17 cellular contexts compared by ENCODE assay signal in the genomic region with DNA sequence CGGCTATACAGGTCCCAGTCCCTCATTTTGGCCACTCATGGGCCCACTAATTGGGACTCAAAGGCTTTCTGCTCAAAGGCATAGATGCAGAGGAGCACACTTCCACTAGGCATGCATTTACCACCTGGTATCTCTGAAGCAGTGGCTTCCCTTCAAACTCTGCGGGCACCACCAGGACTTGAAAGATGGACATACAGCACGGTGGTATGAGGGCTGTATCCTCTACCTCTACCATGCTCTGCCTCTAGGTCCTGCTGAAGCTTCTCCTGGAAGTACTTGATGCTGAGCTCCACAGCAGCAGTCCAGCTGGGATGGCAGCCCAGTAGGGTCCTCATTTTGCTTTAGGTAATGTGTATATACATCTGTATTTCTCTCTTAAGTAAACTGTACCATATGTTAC. TPM values are rescaled to one million over a fixed set of nuclear protein-coding genes. Genes with fewer than 3 reads are reported as not detected.
DNase-seq lines count a peak whose midpoint lies in the region; TF ChIP-seq lines count a peak whose summit lies in the region.
"Had no signal": no experiment of that assay in that cellular context is flagged by ENCODE, and none has a peak within 500 bp of the region (broad histone marks: within the 10 kb centered on the region; RNA-seq: fewer than 3 reads in every experiment).

No MANE protein-coding gene starts in this region.

- no peaks in the 10 kb centered on the region for H3K9me3 ChIP-seq in mesenchymal stem cell (ENCODE audit: control insufficient read depth, low read length)
- no peaks in the 10 kb centered on the region for H3K9me3 ChIP-seq in trophoblast cell (ENCODE audit: insufficient read depth, low read depth, low read length)
- no peaks in the 10 kb centered on the region for H3K9me3 ChIP-seq in MM.1S (replicated peaks; ENCODE audit: insufficient read depth, low read length)
- H3K9me3 ChIP-seq: A549; BLaER1 treated with 17β-estradiol and CSF1 and Interleukin-3, amounts not matched to agents 10 nM and 100 nM; Caco-2 had no signal

- 100% methylated on average over 3 of the region's 3 CpGs for WGBS in mesenchymal stem cell
- WGBS in trophoblast cell (ENCODE audit: extremely low coverage, insufficient coverage, insufficient read length) = no CpG with 5 or more reads among the region's 3 CpGs

- no peaks in the 10 kb centered on the region for H3F3A ChIP-seq in MM.1S (ENCODE audit: insufficient read depth, low read length)

- H4K8ac ChIP-seq in mesenchymal stem cell (ENCODE audit: low read length) = peak overlapping the region; percentile 47
- H4K8ac ChIP-seq in trophoblast cell (ENCODE audit: low read depth, low read length) = no peak overlapping the region

- H4K12ac ChIP-seq in trophoblast cell (ENCODE audit: low read depth, low read length) = no peak overlapping the region

- H3K4me1 ChIP-seq in mesenchymal stem cell (ENCODE audit: control insufficient read depth, insufficient read depth, low read depth, low read length) (no peaks in the 10 kb centered on the region), trophoblast cell (ENCODE audit: control insufficient read depth in 1 of 2, insufficient read depth in 2 of 2, low read length in 2 of 2) (no peaks in the 10 kb centered on the region), MM.1S (ENCODE audit: low read length) (no peaks in the 10 kb centered on the region)
- H3K4me1 ChIP-seq: Caco-2 had no signal

- no peaks in the 10 kb centered on the region for H4K20me1 ChIP-seq in MM.1S (ENCODE audit: insufficient read depth, low read length)

- no peak for TF ChIP-seq CTCF in MM.1S (IDR thresholded peaks at IDR 0.05; ENCODE audit: low read length)

- H3K23ac ChIP-seq in mesenchymal stem cell (ENCODE audit: low read length in 2 of 2) (no peak overlapping the region), trophoblast cell (ENCODE audit: low read length) (no peak overlapping the region)

- H3K36me3 ChIP-seq in mesenchymal stem cell (ENCODE audit: control insufficient read depth in 1 of 2, insufficient read depth in 2 of 2, low read depth in 1 of 2, low read length in 2 of 2) (peaks cover 18 to 79% of the 10 kb centered on the region in 2 experiments), trophoblast cell (ENCODE audit: control insufficient read depth in 1 of 2, insufficient read depth in 2 of 2, low read length in 2 of 2) (peaks cover 19 to 29% of the 10 kb centered on the region in 2 experiments), MM.1S (replicated peaks; ENCODE audit: insufficient read depth, low read length) (no peaks in the 10 kb centered on the region; the same call in 1 of the 2 replicates)

- H2AK5ac ChIP-seq in mesenchymal stem cell (ENCODE audit: low read length, severe bottlenecking) (no peak overlapping the region), trophoblast cell (ENCODE audit: low read length) (no peak overlapping the region)

- H3K4ac ChIP-seq in mesenchymal stem cell (ENCODE audit: low read depth in 1 of 2, low read length in 2 of 2) (no peak overlapping the region), trophoblast cell (ENCODE audit: low read depth, low read length) (no peak overlapping the region)

- H3K4me3 ChIP-seq in mesenchymal stem cell (ENCODE audit: insufficient read depth in 1 of 2, low read depth in 1 of 2, low read length in 2 of 2) (no peak overlapping the region), trophoblast cell (ENCODE audit: low read depth, low read length) (no peak overlapping the region), MM.1S (ENCODE audit: low read length) (no peak overlapping the region)
- H3K4me3 ChIP-seq: A549; BLaER1 treated with 17β-estradiol and CSF1 and Interleukin-3, amounts not matched to agents 10 nM and 100 nM had no signal

- H3K14ac ChIP-seq in mesenchymal stem cell (ENCODE audit: low read length in 2 of 2) (no peak overlapping the region), trophoblast cell (ENCODE audit: low read length) (no peak overlapping the region)

- H3K27ac ChIP-seq in mesenchymal stem cell (ENCODE audit: low read length, poor library complexity, severe bottlenecking) = no peak overlapping the region
- H3K27ac ChIP-seq in trophoblast cell (ENCODE audit: low read depth, low read length) = no peak overlapping the region
- H3K27ac ChIP-seq in MM.1S (ENCODE audit: low read length) = no peak overlapping the region
- H3K27ac ChIP-seq: 22Rv1; A549; BLaER1 treated with 17β-estradiol and CSF1 and Interleukin-3, amounts not matched to agents 10 nM and 100 nM; C4-2B had no signal

- H3K27me3 ChIP-seq in mesenchymal stem cell (ENCODE audit: control insufficient read depth in 1 of 2, insufficient read depth in 1 of 2, low read length in 2 of 2) = no peaks in the 10 kb centered on the region
- no peaks in the 10 kb centered on the region for H3K27me3 ChIP-seq in trophoblast cell (ENCODE audit: insufficient read depth, low read length)
- H3K27me3 ChIP-seq in MM.1S (replicated peaks; ENCODE audit: insufficient read depth, low read length) = no peaks in the 10 kb centered on the region
- H3K27me3 ChIP-seq: BLaER1 treated with 17β-estradiol and CSF1 and Interleukin-3, amounts not matched to agents 10 nM and 100 nM had no signal

- H3K79me1 ChIP-seq in mesenchymal stem cell (replicated peaks; ENCODE audit: low read length, poor library complexity, severe bottlenecking) (peaks cover 14% of the 10 kb centered on the region), trophoblast cell (ENCODE audit: low read length) (no peaks in the 10 kb centered on the region)

- no peak overlapping the region for H3K18ac ChIP-seq in mesenchymal stem cell (ENCODE audit: low read depth in 1 of 2, low read length in 2 of 2)
- H3K18ac ChIP-seq in trophoblast cell (ENCODE audit: low read length) = no peak overlapping the region

- no peak overlapping the region for H2BK5ac ChIP-seq in mesenchymal stem cell (ENCODE audit: low read depth, low read length, poor library complexity, severe bottlenecking)
- no peak overlapping the region for H2BK5ac ChIP-seq in trophoblast cell (ENCODE audit: low read depth, low read length, poor library complexity)

- no peaks in the 10 kb centered on the region for H3K9me2 ChIP-seq in MM.1S (replicated peaks; ENCODE audit: insufficient read depth, low read length)

- peak overlapping the region; percentile 48 for H2BK15ac ChIP-seq in mesenchymal stem cell (ENCODE audit: low read depth, poor library complexity, severe bottlenecking)

- no peaks in the 10 kb centered on the region for H3K79me2 ChIP-seq in trophoblast cell (ENCODE audit: control insufficient read depth, insufficient read depth, low read length, poor library complexity)
- no peaks in the 10 kb centered on the region for H3K79me2 ChIP-seq in MM.1S (ENCODE audit: low read length)

- H2BK12ac ChIP-seq in mesenchymal stem cell (ENCODE audit: low read length in 2 of 2) = no peak overlapping the region
- no peak overlapping the region for H2BK12ac ChIP-seq in trophoblast cell (ENCODE audit: low read length)

- H3K9ac ChIP-seq in mesenchymal stem cell (ENCODE audit: low read length) (no peak overlapping the region), trophoblast cell (ENCODE audit: low read length) (no peak overlapping the region), MM.1S (ENCODE audit: low read length) (no peak overlapping the region)
- H3K9ac ChIP-seq: BLaER1 treated with 17β-estradiol and CSF1 and Interleukin-3, amounts not matched to agents 10 nM and 100 nM had no signal

- H4K91ac ChIP-seq in mesenchymal stem cell (ENCODE audit: low read length) (no peak overlapping the region), trophoblast cell (ENCODE audit: low read depth, low read length) (no peak overlapping the region)

- DNase-seq in NCI-H69 (lab: John Stamatoyannopoulos, UW) (peak; percentile 25), mesenchymal stem cell (no peak), trophoblast cell (peak; percentile 10 to 55), MM.1S (no peak), NCI-H2227 treated with DMSO at 0.1 percent for 48 hours (lab: John Stamatoyannopoulos, UW) (no peak), NCI-H446 (lab: John Stamatoyannopoulos, UW) (no peak)
- DNase-seq: AML-193; Caco-2; Calu3; CD4-positive, alpha-beta T cell; CD8-positive, alpha-beta T cell; DMS79 treated with DMSO at 0.1 percent for 48 hours; GF-D8 had no signal

- no peak overlapping the region for H2AFZ ChIP-seq in mesenchymal stem cell (ENCODE audit: low read depth, low read length)
- no peak overlapping the region for H2AFZ ChIP-seq in trophoblast cell (ENCODE audit: insufficient read depth, low read length, poor library complexity)
- H2AFZ ChIP-seq in MM.1S (ENCODE audit: low read length) = no peak overlapping the region

- H2BK120ac ChIP-seq in mesenchymal stem cell (ENCODE audit: low read depth, low read length) = no peak overlapping the region
- no peak overlapping the region for H2BK120ac ChIP-seq in trophoblast cell (ENCODE audit: insufficient read depth, low read length, poor library complexity)

- no peak overlapping the region for H3K4me2 ChIP-seq in mesenchymal stem cell (ENCODE audit: low read length, poor library complexity, severe bottlenecking)
- no peak overlapping the region for H3K4me2 ChIP-seq in trophoblast cell (ENCODE audit: low read length)
- no peak overlapping the region for H3K4me2 ChIP-seq in MM.1S (ENCODE audit: low read depth, low read length)
- H3K4me2 ChIP-seq: A549; BLaER1 treated with 17β-estradiol and CSF1 and Interleukin-3, amounts not matched to agents 10 nM and 100 nM had no signal

RNA-seq across cellular contexts. Expression of a gene that starts 49.9 kb away (rescaled TPM):
- 121 TPM for polyA plus RNA-seq in mesenchymal stem cell (2013, experiment 1 of 2)
- 123 TPM for polyA plus RNA-seq in mesenchymal stem cell (2013, experiment 2 of 2)
- 147 and 155 TPM in 2 replicates for polyA plus RNA-seq in trophoblast cell (2013)

Comparison
In these comparisons a context has a peak if more than half of its experiments do, and no peak if none do; other contexts are left out.
1. DNase-seq: peak in NCI-H69 (single experiment) and trophoblast cell (2 of 2); none in mesenchymal stem cell (single experiment), MM.1S (single experiment), NCI-H2227 treated with DMSO at 0.1 percent for 48 hours (single experiment) and NCI-H446 (0 of 2).